In genomic region chr1:91877574-91878208, GRCh38 we compare ENCODE assay signal across 11 cellular contexts. TPM values are rescaled to one million over a fixed set of nuclear protein-coding genes. Genes with fewer than 3 reads are reported as not detected.
DNase-seq lines count a peak whose midpoint lies in the region; ATAC-seq and TF ChIP-seq lines count a peak whose summit lies in the region.
"Had no signal": no experiment of that assay in that cellular context is flagged by ENCODE, and none has a peak within 500 bp of the region (broad histone marks: within the 10 kb centered on the region; RNA-seq: fewer than 3 reads in every experiment).

No MANE protein-coding gene starts in this region.

- BruUV-seq in Panc1 (replicated peaks; lab: Mats Ljungman, UMichigan), result no TSS peak

- H3K27me3 Mint-ChIP-seq in activated T-cell treated with anti-CD3 and anti-CD28 coated beads, Interleukin-2, amount 50 U/mL, for 4 hours (ENCODE audit: low read depth), result no peaks in the 10 kb centered on the region
- peaks cover 32% of the 10 kb centered on the region for H3K27me3 Mint-ChIP-seq in stimulated activated memory B cell treated with anti-CD40 and anti-IgM and Interleukin-4, amounts not matched to agents 10 μg/mL and 1 μg/mL and 100 μg/mL, for 72 hours
- H3K27me3 Mint-ChIP-seq in nephron progenitor cell (ENCODE audit: low read depth, poor library complexity), result peaks cover 5% of the 10 kb centered on the region

- CTCF ChIA-PET in HEK293 (lab: Yijun Ruan, JAX), result interaction anchor here (1.0 kb wide), 1 partner anchor 87 kb away, joined by 3 read pairs; no protein-coding TSS in a partner anchor
- CTCF ChIA-PET in Panc1 (lab: Charles Lee), result no interaction called here

- H3K27ac ChIP-seq in HEK293 (ENCODE audit: extremely low read depth, low read depth, low read length) (no peak overlapping the region), Panc1 (ENCODE audit: low read length) (peak overlapping the region; percentile 69; the same call in 1 of the 2 replicates)

- intact Hi-C loops in Panc1 (cut with micrococcal nuclease; ENCODE audit: unreplicated experiment), result no loop called here

- H3K9me3 Mint-ChIP-seq in activated T-cell treated with anti-CD3 and anti-CD28 coated beads, Interleukin-2, amount 50 U/mL, for 4 hours, result no peaks in the 10 kb centered on the region
- no peaks in the 10 kb centered on the region for H3K9me3 Mint-ChIP-seq in stimulated activated memory B cell treated with anti-CD40 and anti-IgM and Interleukin-4, amounts not matched to agents 10 μg/mL and 1 μg/mL and 100 μg/mL, for 72 hours
- H3K9me3 Mint-ChIP-seq in nephron progenitor cell, result peaks cover 3% of the 10 kb centered on the region

- H3K4me1 Mint-ChIP-seq in activated T-cell treated with anti-CD3 and anti-CD28 coated beads, Interleukin-2, amount 50 U/mL, for 4 hours (ENCODE audit: low read depth), result peaks cover 61% of the 10 kb centered on the region
- peaks cover 30% of the 10 kb centered on the region for H3K4me1 Mint-ChIP-seq in stimulated activated memory B cell treated with anti-CD40 and anti-IgM and Interleukin-4, amounts not matched to agents 10 μg/mL and 1 μg/mL and 100 μg/mL, for 72 hours
- peaks cover 3% of the 10 kb centered on the region for H3K4me1 Mint-ChIP-seq in nephron progenitor cell

- H3K9me3 ChIP-seq in HEK293 (ENCODE audit: control insufficient read depth, insufficient read depth, low read depth, low read length), result no peaks in the 10 kb centered on the region
- H3K9me3 ChIP-seq in Panc1 (ENCODE audit: control insufficient read depth, insufficient read depth, low read depth, low read length), result no peaks in the 10 kb centered on the region

- peak; percentile 67 to 69 for ATAC-seq in activated T-cell treated with anti-CD3 and anti-CD28 coated beads, Interleukin-2, amount 50 U/mL, for 4 hours
- ATAC-seq in Panc1, result no peak
- ATAC-seq in stimulated activated memory B cell treated with anti-CD40 and anti-IgM and Interleukin-4, amounts not matched to agents 10 μg/mL and 1 μg/mL and 100 μg/mL, for 72 hours, result peak; percentile 62

- H3K27ac Mint-ChIP-seq in stimulated activated memory B cell treated with anti-CD40 and anti-IgM and Interleukin-4, amounts not matched to agents 10 μg/mL and 1 μg/mL and 100 μg/mL, for 72 hours, result peak overlapping the region; percentile 20
- H3K27ac Mint-ChIP-seq in nephron progenitor cell, result no peak overlapping the region

- TF ChIP-seq CTCF in HEK293 (tag by site-specific recombination; IDR thresholded peaks at IDR 0.05) (no peak), Panc1 (IDR thresholded peaks at IDR 0.05) (no peak), nephron progenitor cell (IDR thresholded peaks at IDR 0.05) (no peak)

- no peaks in the 10 kb centered on the region for H3K36me3 Mint-ChIP-seq in activated T-cell treated with anti-CD3 and anti-CD28 coated beads, Interleukin-2, amount 50 U/mL, for 4 hours (ENCODE audit: insufficient read depth)
- H3K36me3 Mint-ChIP-seq in stimulated activated memory B cell treated with anti-CD40 and anti-IgM and Interleukin-4, amounts not matched to agents 10 μg/mL and 1 μg/mL and 100 μg/mL, for 72 hours, result no peaks in the 10 kb centered on the region
- no peaks in the 10 kb centered on the region for H3K36me3 Mint-ChIP-seq in nephron progenitor cell (ENCODE audit: low read depth)

- peak overlapping the region; percentile 72 for H3K4me3 Mint-ChIP-seq in activated T-cell treated with anti-CD3 and anti-CD28 coated beads, Interleukin-2, amount 50 U/mL, for 4 hours
- no peak overlapping the region for H3K4me3 Mint-ChIP-seq in stimulated activated memory B cell treated with anti-CD40 and anti-IgM and Interleukin-4, amounts not matched to agents 10 μg/mL and 1 μg/mL and 100 μg/mL, for 72 hours
- H3K4me3 Mint-ChIP-seq in nephron progenitor cell, result no peak overlapping the region

- in situ Hi-C loops in Panc1 (cut with HindIII; ENCODE audit: low pct_unique_long_range_greater_than_20kb, low sequenced_read_pairs), result no loop called here

- POLR2A ChIA-PET in HEK293 (lab: Yijun Ruan, JAX), result no interaction called here
- POLR2A ChIA-PET in Panc1 (lab: Charles Lee), result interaction anchor here (0.6 kb wide), 1 partner anchor 64 kb away, joined by 4 read pairs; no protein-coding TSS in a partner anchor

- no peak for DNase-seq in activated T-cell treated with anti-CD3 and anti-CD28 coated beads, Interleukin-2, amount 50 U/mL, for 4 hours
- no peak for DNase-seq in activated T-cell treated with anti-CD3 and anti-CD28 coated beads, Interleukin-2, amount 50 U/mL, for 1 hour
- DNase-seq in Panc1 (ENCODE audit: low read depth, low spot score) (no peak), cerebellar nuclear complex (lab: John Stamatoyannopoulos, UW) (no peak), NCI-H446 (lab: John Stamatoyannopoulos, UW) (no peak), nephron progenitor cell (no peak)
- DNase-seq: DND-41, foreskin fibroblast, NCI-H1105 had no signal

- H3K4me1 ChIP-seq in HEK293 (ENCODE audit: control insufficient read depth, insufficient read depth, low read length), result peaks cover 23% of the 10 kb centered on the region
- peaks cover 45% of the 10 kb centered on the region for H3K4me1 ChIP-seq in Panc1 (ENCODE audit: control insufficient read depth, insufficient read depth, low read length)

- H3K36me3 ChIP-seq in HEK293 (ENCODE audit: control insufficient read depth in 2 of 2, insufficient read depth in 1 of 2, low read length in 2 of 2) (no peaks in the 10 kb centered on the region), Panc1 (ENCODE audit: control insufficient read depth, insufficient read depth, low read length) (no peaks in the 10 kb centered on the region)

- H3K4me3 ChIP-seq in HEK293 (ENCODE audit: low read depth, low read length) (no peak overlapping the region), Panc1 (ENCODE audit: low read depth in 2 of 2, low read length in 2 of 2) (no peak overlapping the region)

- H3K27me3 ChIP-seq in Panc1 (ENCODE audit: control insufficient read depth, insufficient read depth, low read length), result no peaks in the 10 kb centered on the region

TF ChIP-seq in HEK293, 187 proteins besides CTCF, POLR2A, EP300 and RAD21:
- TF ChIP-seq KLF16 (tag by site-specific recombination; IDR thresholded peaks at IDR 0.05) (no peak), SCRT2 (tag by site-specific recombination; IDR thresholded peaks at IDR 0.05) (peak; percentile 77), PRDM6 (tag by site-specific recombination; IDR thresholded peaks at IDR 0.05) (peak; percentile 51), ZNF664 (tag by site-specific recombination; IDR thresholded peaks at IDR 0.05) (0 out of 2 replicates have a peak, but pooled peaks have one; percentile 33)
TF ChIP-seq in HEK293: peak in this region for 3.

RNA-seq across cellular contexts. Expression of gene TGFBR3, which starts 8.3 kb away (rescaled TPM):
- 10 to 100 TPM; 18.9 to 34.1 (median 20.0) TPM for total RNA-seq in activated T-cell treated with anti-CD3 and anti-CD28 coated beads, Interleukin-2, amount 50 U/mL, for 4 hours
- total RNA-seq in Panc1 (2021; ENCODE audit: unreplicated experiment), result 14.5 TPM
- polyA plus RNA-seq in Panc1 (2012; ENCODE audit: insufficient read length), result 4.3 TPM
